In genomic region chr10:130772676-130773075, GRCh38 we compare ENCODE assay signal across 19 cellular contexts.
DNase-seq lines count a peak whose midpoint lies in the region; ATAC-seq, FAIRE-seq and TF ChIP-seq lines count a peak whose summit lies in the region.
"Had no signal": no experiment of that assay in that cellular context is flagged by ENCODE, and none has a peak within 500 bp of the region (broad histone marks: within the 10 kb centered on the region; RNA-seq: fewer than 3 reads in every experiment).

No MANE protein-coding gene starts in this region.

- H3K27ac Mint-ChIP-seq in natural killer cell treated with Interleukin-12 subunit alpha and Interleukin-12 subunit beta and Interleukin-15 and Interleukin-18, amount 100 ng/mL, for 72 hours, result no peak overlapping the region
- no peak overlapping the region for H3K27ac Mint-ChIP-seq in natural killer cell
- H3K27ac Mint-ChIP-seq: CD4-positive, alpha-beta T cell; GM23338; HFFc6 had no signal

- H3K4me3 Mint-ChIP-seq in natural killer cell treated with Interleukin-12 subunit alpha and Interleukin-12 subunit beta and Interleukin-15 and Interleukin-18, amount 100 ng/mL, for 72 hours, result no peak overlapping the region
- no peak overlapping the region for H3K4me3 Mint-ChIP-seq in natural killer cell
- H3K4me3 Mint-ChIP-seq: CD4-positive, alpha-beta T cell; GM23338; HFFc6 had no signal

- TF ChIP-seq CTCF in natural killer cell (IDR thresholded peaks at IDR 0.05), result no peak
- no peak for TF ChIP-seq CTCF in kidney (IDR thresholded peaks at IDR 0.05; ENCODE audit: borderline replicate concordance, extremely low read depth, insufficient read depth)
- TF ChIP-seq CTCF in sigmoid colon (IDR thresholded peaks at IDR 0.05), result no peak
- no peak for TF ChIP-seq CTCF in upper lobe of right lung (IDR thresholded peaks at IDR 0.05)

- peaks cover 5 to 7% of the 10 kb centered on the region in 2 donors for H3K27me3 Mint-ChIP-seq in natural killer cell treated with Interleukin-12 subunit alpha and Interleukin-12 subunit beta and Interleukin-15 and Interleukin-18, amount 100 ng/mL, for 72 hours
- no peaks in the 10 kb centered on the region for H3K27me3 Mint-ChIP-seq in natural killer cell (ENCODE audit: low read depth in 2 of 2)

- intact Hi-C loops in natural killer cell (cut with micrococcal nuclease) (no loop called here), kidney (cut with DNase I) (no loop called here), sigmoid colon (cut with DNase I) (no loop called here), upper lobe of right lung (cut with DNase I) (no loop called here)

- no peaks in the 10 kb centered on the region for H3K9me3 Mint-ChIP-seq in natural killer cell treated with Interleukin-12 subunit alpha and Interleukin-12 subunit beta and Interleukin-15 and Interleukin-18, amount 100 ng/mL, for 72 hours
- H3K9me3 Mint-ChIP-seq in natural killer cell, result peaks cover 0 to 3% of the 10 kb centered on the region in 2 donors
- H3K9me3 Mint-ChIP-seq: CD4-positive, alpha-beta T cell had no signal

- peak in 1 of 2 donors; percentile 8 for ATAC-seq in natural killer cell treated with Interleukin-12 subunit alpha and Interleukin-12 subunit beta and Interleukin-15 and Interleukin-18, amount 100 ng/mL, for 72 hours
- no peak for ATAC-seq in natural killer cell
- ATAC-seq in upper lobe of right lung, result no peak
- ATAC-seq: GM23338, HCT116 had no signal

- no peak for TF ChIP-seq EP300 in sigmoid colon (IDR thresholded peaks at IDR 0.05)

- H3K9ac ChIP-seq in kidney (ENCODE audit: low read length in 2 of 2), result no peak overlapping the region

- no peaks in the 10 kb centered on the region for H3K4me1 Mint-ChIP-seq in natural killer cell treated with Interleukin-12 subunit alpha and Interleukin-12 subunit beta and Interleukin-15 and Interleukin-18, amount 100 ng/mL, for 72 hours (ENCODE audit: low read depth in 2 of 2)
- H3K4me1 Mint-ChIP-seq in natural killer cell, result no peaks in the 10 kb centered on the region
- H3K4me1 Mint-ChIP-seq: GM23338 had no signal

- H3K27ac ChIP-seq in kidney (ENCODE audit: low read depth in 2 of 2, low read length in 2 of 2), result no peak overlapping the region
- H3K27ac ChIP-seq in sigmoid colon, result no peak overlapping the region
- H3K27ac ChIP-seq in upper lobe of right lung, result no peak overlapping the region
- H3K27ac ChIP-seq: C4-2B, HL-60 had no signal

- peaks cover 0 to 13% (median 0%) of the 10 kb centered on the region in 3 donors for H3K27me3 ChIP-seq in sigmoid colon
- H3K27me3 ChIP-seq in upper lobe of right lung, result no peaks in the 10 kb centered on the region
- H3K27me3 ChIP-seq: BE2C had no signal

- FAIRE-seq in kidney (lab: Jason Lieb, UNC), result no peak

- DNase-seq in natural killer cell treated with Interleukin-12 subunit alpha and Interleukin-12 subunit beta and Interleukin-15 and Interleukin-18, amount 100 ng/mL, for 72 hours (ENCODE audit: low spot score), result peak; percentile 13
- DNase-seq in natural killer cell, result no peak
- peak; percentile 21 for DNase-seq in kidney
- DNase-seq in sigmoid colon, result peak; percentile 43
- DNase-seq in upper lobe of right lung, result peak; percentile 51
- DNase-seq in NCI-H748 (lab: John Stamatoyannopoulos, UW; ENCODE audit: unreplicated experiment), result no peak
- DNase-seq in NCI-H2196 (lab: John Stamatoyannopoulos, UW; ENCODE audit: unreplicated experiment), result no peak
- DNase-seq in EL, result no peak
- DNase-seq: BE2C; CD4-positive, alpha-beta T cell; DMS153; DMS79; GF-D8; H7; HFFc6 had no signal

- 76 to 79% methylated on average over 5 of the region's 5 CpGs for WGBS in sigmoid colon, 2 donors

- H3K4me1 ChIP-seq in kidney (ENCODE audit: control insufficient read depth in 1 of 2, insufficient read depth in 1 of 2, low read depth in 1 of 2, low read length in 2 of 2) (no peaks in the 10 kb centered on the region), sigmoid colon (no peaks in the 10 kb centered on the region), upper lobe of right lung (no peaks in the 10 kb centered on the region)
- H3K4me1 ChIP-seq: BE2C had no signal

- H3K36me3 Mint-ChIP-seq in natural killer cell treated with Interleukin-12 subunit alpha and Interleukin-12 subunit beta and Interleukin-15 and Interleukin-18, amount 100 ng/mL, for 72 hours, result no peaks in the 10 kb centered on the region
- no peaks in the 10 kb centered on the region for H3K36me3 Mint-ChIP-seq in natural killer cell

- no peak for TF ChIP-seq POLR2A in sigmoid colon (IDR thresholded peaks at IDR 0.05)

- H3K9me3 ChIP-seq in kidney (ENCODE audit: control insufficient read depth in 1 of 2, low read length in 2 of 2), result peaks cover 0 to 3% of the 10 kb centered on the region in 2 donors
- peaks cover 0 to 3% (median 0%) of the 10 kb centered on the region in 4 donors for H3K9me3 ChIP-seq in sigmoid colon
- no peaks in the 10 kb centered on the region for H3K9me3 ChIP-seq in upper lobe of right lung
- H3K9me3 ChIP-seq: BE2C had no signal

- H3K36me3 ChIP-seq in kidney (ENCODE audit: control insufficient read depth in 1 of 2, insufficient read depth in 2 of 2, low read length in 2 of 2) (no peaks in the 10 kb centered on the region), sigmoid colon (no peaks in the 10 kb centered on the region), upper lobe of right lung (no peaks in the 10 kb centered on the region)
- H3K36me3 ChIP-seq: BE2C had no signal

- no peak overlapping the region for H3K4me3 ChIP-seq in kidney (ENCODE audit: low read length in 2 of 2)
- H3K4me3 ChIP-seq in sigmoid colon, result no peak overlapping the region
- no peak overlapping the region for H3K4me3 ChIP-seq in upper lobe of right lung
- H3K4me3 ChIP-seq: GM23338 had no signal

Comparison
In these comparisons a context has a peak if more than half of its experiments do, and no peak if none do; other contexts are left out.
1. DNase-seq: peak in natural killer cell treated with Interleukin-12 subunit alpha and Interleukin-12 subunit beta and Interleukin-15 and Interleukin-18, amount 100 ng/mL, for 72 hours (single experiment), kidney (single experiment), sigmoid colon (single experiment) and upper lobe of right lung (single experiment); none in natural killer cell (single experiment), NCI-H748 (single experiment), NCI-H2196 (single experiment) and EL (single experiment).